Comparison of ENCODE assay signal across 20 cellular contexts in genomic region chr16:46920402-46921068, GRCh38. TPM values are rescaled to one million over a fixed set of nuclear protein-coding genes. Genes with fewer than 3 reads are reported as not detected.
DNase-seq lines count a peak whose midpoint lies in the region; ATAC-seq, FAIRE-seq and TF ChIP-seq lines count a peak whose summit lies in the region.
"Had no signal": no experiment of that assay in that cellular context is flagged by ENCODE, and none has a peak within 500 bp of the region (broad histone marks: within the 10 kb centered on the region; RNA-seq: fewer than 3 reads in every experiment).

No MANE protein-coding gene starts in this region.

- H3K9me3 ChIP-seq in pancreas, result no peaks in the 10 kb centered on the region
- H3K9me3 ChIP-seq in smooth muscle cell (replicated peaks; ENCODE audit: low read depth), result no peaks in the 10 kb centered on the region
- H3K9me3 ChIP-seq: A549, left ventricle myocardium inferior had no signal

- no peak for FAIRE-seq in pancreas (lab: Jason Lieb, UNC)
- FAIRE-seq: A549, astrocyte had no signal

- no peak overlapping the region for H3K4me3 ChIP-seq in pancreas
- no peak overlapping the region for H3K4me3 ChIP-seq in smooth muscle cell
- H3K4me3 ChIP-seq: A549, GM23248, left ventricle myocardium inferior had no signal

- TF ChIP-seq CTCF in pancreas (IDR thresholded peaks at IDR 0.05), result no peak
- no peak for TF ChIP-seq CTCF in smooth muscle cell (IDR thresholded peaks at IDR 0.05; ENCODE audit: borderline replicate concordance, insufficient read depth, poor library complexity, severe bottlenecking)

- 15 to 18% methylated on average over 9 of the region's 9 CpGs for WGBS in pancreas, 2 donors
- 85% methylated on average over 9 of the region's 9 CpGs for WGBS in smooth muscle cell (ENCODE audit: low lambda C conversion rate)

- H3K27me3 ChIP-seq in pancreas, result no peaks in the 10 kb centered on the region
- no peaks in the 10 kb centered on the region for H3K27me3 ChIP-seq in smooth muscle cell (ENCODE audit: low read depth)

- H2AFZ ChIP-seq in smooth muscle cell (ENCODE audit: low read depth), result no peak overlapping the region
- H2AFZ ChIP-seq: GM23248 had no signal

- H3K27ac ChIP-seq in pancreas, result peak overlapping the region; percentile 5 to 67 (median 44)
- H3K27ac ChIP-seq in smooth muscle cell (ENCODE audit: low read depth), result no peak overlapping the region
- H3K27ac ChIP-seq: A549, GM23248, left ventricle myocardium inferior had no signal

- no peaks in the 10 kb centered on the region for H3K79me2 ChIP-seq in smooth muscle cell (ENCODE audit: low read depth)

- peaks cover 20% of the 10 kb centered on the region for H4K20me1 ChIP-seq in smooth muscle cell (ENCODE audit: low read depth)

- no peak overlapping the region for H3K4me2 ChIP-seq in smooth muscle cell
- H3K4me2 ChIP-seq: A549 had no signal

- peak; percentile 80 for ATAC-seq in esophagus mucosa
- ATAC-seq in pancreas, result peak; percentile 53 to 82 (median 71)
- ATAC-seq in HG02938 (IDR thresholded peaks at IDR 0.05; ENCODE audit: unreplicated experiment), result no peak
- ATAC-seq: A549, natural killer cell had no signal

- DNase-seq in Ammon's horn (ENCODE audit: low spot score), result peak; percentile 52
- DNase-seq in NCI-H2196 (lab: John Stamatoyannopoulos, UW; ENCODE audit: unreplicated experiment), result peak; percentile 37
- peak in 4 of 6 donors; percentile 82 to 88 (median 85) for DNase-seq in pancreas
- no peak for DNase-seq in stimulated activated CD8-positive, alpha-beta memory T cell treated with anti-CD3 and anti-CD28 coated beads, Interleukin-4, amount 100 ng/mL, for 48 hours
- no peak for DNase-seq in foreskin melanocyte
- no peak for DNase-seq in smooth muscle cell (lab: John Stamatoyannopoulos, UW; ENCODE audit: unreplicated experiment)
- DNase-seq: activated CD4-positive, CD25-positive, alpha-beta regulatory T cell treated with anti-CD3 and anti-CD28 coated beads, Interleukin-2, amount 50 U/mL, for 72 hours; activated naive CD4-positive, alpha-beta T cell; CD4-positive, alpha-beta memory T cell; GM23248; left ventricle myocardium inferior; natural killer cell; NCI-H2029 treated with DMSO at 0.1 percent for 48 hours; SHP77; stimulated activated CD4-positive, alpha-beta T cell treated with anti-CD3 and anti-CD28 coated beads, Interleukin-2, amount 100 ng/mL, for 24 hours; T-helper 2 cell had no signal

- peaks cover 28 to 37% (median 36%) of the 10 kb centered on the region in 3 donors for H3K4me1 ChIP-seq in pancreas
- H3K4me1 ChIP-seq in smooth muscle cell (ENCODE audit: low read depth), result no peaks in the 10 kb centered on the region
- H3K4me1 ChIP-seq: A549, left ventricle myocardium inferior had no signal

- peaks cover 0 to 39% (median 14%) of the 10 kb centered on the region in 3 donors for H3K36me3 ChIP-seq in pancreas
- H3K36me3 ChIP-seq in smooth muscle cell (ENCODE audit: low read depth), result no peaks in the 10 kb centered on the region

- intact Hi-C loops in pancreas (cut with DNase I), result no loop called here

- H3F3A ChIP-seq in smooth muscle cell (ENCODE audit: low read depth), result no peaks in the 10 kb centered on the region

- no peak overlapping the region for H3K9ac ChIP-seq in smooth muscle cell (ENCODE audit: low read depth)
- H3K9ac ChIP-seq: GM23248 had no signal

RNA-seq across cellular contexts. Expression of gene GPT2, which starts 36.4 kb away (rescaled TPM):
- total RNA-seq in esophagus mucosa, result 92.0 TPM
- total RNA-seq in pancreas, result 100 to 1,000 TPM in 2 of 6 donors, 10 to 100 TPM in 4; 29.7 to 122 (median 60.5) TPM
- 10 to 100 TPM; 91.8 to 95.6 TPM for polyA plus RNA-seq in pancreas
- 16.9 and 21.4 TPM in 2 replicates for total RNA-seq in smooth muscle cell
- polyA plus RNA-seq in smooth muscle cell, result 26.9 and 29.3 TPM in 2 replicates

RNA-seq across cellular contexts. Expression of gene DNAJA2, which starts 52.9 kb away (rescaled TPM):
- 44.6 TPM for total RNA-seq in esophagus mucosa
- 10 to 100 TPM; 18.7 to 26.6 (median 23.3) TPM for total RNA-seq in pancreas
- polyA plus RNA-seq in pancreas, result 10 to 100 TPM; 13.0 to 21.7 TPM
- total RNA-seq in smooth muscle cell, result 36.4 and 51.5 TPM in 2 replicates
- polyA plus RNA-seq in smooth muscle cell, result 49.3 and 52.2 TPM in 2 replicates

Comparison
In these comparisons a context has a peak if more than half of its experiments do, and no peak if none do; other contexts are left out.
1. DNase-seq: peak in Ammon's horn (single experiment), NCI-H2196 (single experiment) and pancreas (4 of 6); none in stimulated activated CD8-positive, alpha-beta memory T cell treated with anti-CD3 and anti-CD28 coated beads, Interleukin-4, amount 100 ng/mL, for 48 hours (single experiment), foreskin melanocyte (single experiment) and smooth muscle cell (single experiment).